Comparison of ENCODE assay signal across 8 cellular contexts in genomic region chr5:173618927-173619519, GRCh38. TPM values are rescaled to one million over a fixed set of nuclear protein-coding genes. Genes with fewer than 3 reads are reported as not detected.
A peak's percentile ranks its signal among the peaks of the same experiment; 100 is the strongest.
DNase-seq lines count a peak whose midpoint lies in the region; ATAC-seq, FAIRE-seq and TF ChIP-seq lines count a peak whose summit lies in the region.

No MANE protein-coding gene starts in this region.

- POLR2A ChIA-PET in A549 (lab: Yijun Ruan, JAX), result interaction anchor here (1.0 kb wide), 1 partner anchor 353 kb away, joined by 3 read pairs; no protein-coding TSS in a partner anchor

- CTCF ChIA-PET in A549 (lab: Yijun Ruan, JAX), result interaction anchor here (0.5 to 13.6 kb wide), 33 partner anchors 9 to 710 kb away, joined by 3 to 229 read pairs (median 5); partner anchors contain the start of gene C5orf47

- H3K4me3 ChIP-seq in A549, result no peak overlapping the region
- H3K4me3 ChIP-seq in vagina, result no peak overlapping the region

- TF ChIP-seq CTCF in A549 (IDR thresholded peaks at IDR 0.05) (peak; percentile 95), vagina (IDR thresholded peaks at IDR 0.05) (peak; percentile 58 to 88 (median 63))

- TF ChIP-seq POLR2A in A549 (IDR thresholded peaks at IDR 0.05; ENCODE audit: low read length), result no peak
- TF ChIP-seq POLR2A in vagina (IDR thresholded peaks at IDR 0.05), result no peak

- H3K27me3 ChIP-seq in vagina, result no peaks in the 10 kb centered on the region

- no peak for ATAC-seq in A549
- ATAC-seq in activated CD4-positive, CD25-positive, alpha-beta regulatory T cell treated with anti-CD3 and anti-CD28 coated beads, Interleukin-2, amount 50 U/mL, for 24 hours, result no peak

- intact Hi-C loops in vagina (cut with DNase I), result loop anchor here (1.0 kb wide), 1 partner anchor 354 kb away; no protein-coding TSS in a partner anchor

- TF ChIP-seq RAD21 in A549 (conservative IDR thresholded peaks at IDR 0.05 in 1 of 2, IDR thresholded peaks at IDR 0.05 in 1 of 2), result peak; percentile 98 to 99

- DNase-seq in A549 (ENCODE audit: low read depth in 1 of 2, low spot score in 1 of 2) (peak; percentile 68 to 76), GM04504 (ENCODE audit: low read depth) (peak; percentile 15), NCI-H146 treated with DMSO at 0.1 percent for 48 hours (lab: John Stamatoyannopoulos, UW; ENCODE audit: unreplicated experiment) (peak; percentile 4), dermis blood vessel endothelial cell (peak; percentile 79), mucosa of gallbladder (ENCODE audit: low spot score) (peak; percentile 61), vagina (ENCODE audit: extremely low spot score in 2 of 2) (no peak)

- no peak for TF ChIP-seq EP300 in A549 (IDR thresholded peaks at IDR 0.05)

- H3K27ac ChIP-seq in A549 (peak overlapping the region; percentile 73 to 76), vagina (no peak overlapping the region)

- FAIRE-seq in A549 (lab: Jason Lieb, UNC) (peak; percentile 63), TTC549 (lab: Jason Lieb, UNC) (peak; percentile 19)

- H3K4me1 ChIP-seq in A549 (peaks cover 37% of the 10 kb centered on the region), vagina (peaks cover 26% of the 10 kb centered on the region)

- H3K4me2 ChIP-seq in A549, result peak overlapping the region; percentile 50; the same call in 2 of the 3 replicates

- 3% methylated on average over 7 of the region's 7 CpGs for WGBS in A549 (ENCODE audit: missing lambda C conversion rate)

- H3K36me3 ChIP-seq in vagina, result no peaks in the 10 kb centered on the region

- no peaks in the 10 kb centered on the region for H3K9me3 ChIP-seq in A549
- H3K9me3 ChIP-seq in vagina, result no peaks in the 10 kb centered on the region

TF ChIP-seq in A549, 52 proteins besides CTCF, POLR2A, EP300 and RAD21:
- TF ChIP-seq USF2 (IDR thresholded peaks at IDR 0.05), result 0 out of 2 replicates have a peak, but pooled peaks have one; percentile 23
- peak; percentile 99 for TF ChIP-seq SMC3 (IDR thresholded peaks at IDR 0.05)
- no peak for TF ChIP-seq HOXB5 (CRISPR knock-in tag; IDR thresholded peaks at IDR 0.05)

RNA-seq across cellular contexts. Expression of gene BOD1, which starts 2.6 kb away (rescaled TPM):
- polyA plus RNA-seq in A549 (2011; rRNA removed) (95.1 and 102 TPM in 2 replicates), A549 (2017; fragmentation: RNase III; extraction: RNeasy Plus Mini Kit Qiagen cat#74134 plus additional on column Dnase treatment) (59.1 to 63.8 TPM (median 59.6 TPM) in 3 replicates)
- 50.2 and 50.9 TPM in 2 replicates for polyA plus RNA-seq in A549 (2012; cell fraction: cytosol; rRNA removed)
- 34.5 and 40.0 TPM in 2 replicates for polyA plus RNA-seq in A549 (2012; cell fraction: nucleus; rRNA removed)
- polyA minus RNA-seq in A549 (2011; rRNA and poly(A)+ RNA removed), result 43.2 and 55.0 TPM in 2 replicates
- total RNA-seq in dermis blood vessel endothelial cell (60.2 and 61.3 TPM in 2 replicates), mucosa of gallbladder (37.7 TPM), vagina (34.1 TPM)

Comparison
In these comparisons a context has a peak if more than half of its experiments do, and no peak if none do; other contexts are left out.
1. DNase-seq: peak in A549 (2 of 2), GM04504 (single experiment), NCI-H146 treated with DMSO at 0.1 percent for 48 hours (single experiment), dermis blood vessel endothelial cell (single experiment) and mucosa of gallbladder (single experiment); none in vagina (0 of 2).